1 cellular context compared by ENCODE assay signal in the genomic region with DNA sequence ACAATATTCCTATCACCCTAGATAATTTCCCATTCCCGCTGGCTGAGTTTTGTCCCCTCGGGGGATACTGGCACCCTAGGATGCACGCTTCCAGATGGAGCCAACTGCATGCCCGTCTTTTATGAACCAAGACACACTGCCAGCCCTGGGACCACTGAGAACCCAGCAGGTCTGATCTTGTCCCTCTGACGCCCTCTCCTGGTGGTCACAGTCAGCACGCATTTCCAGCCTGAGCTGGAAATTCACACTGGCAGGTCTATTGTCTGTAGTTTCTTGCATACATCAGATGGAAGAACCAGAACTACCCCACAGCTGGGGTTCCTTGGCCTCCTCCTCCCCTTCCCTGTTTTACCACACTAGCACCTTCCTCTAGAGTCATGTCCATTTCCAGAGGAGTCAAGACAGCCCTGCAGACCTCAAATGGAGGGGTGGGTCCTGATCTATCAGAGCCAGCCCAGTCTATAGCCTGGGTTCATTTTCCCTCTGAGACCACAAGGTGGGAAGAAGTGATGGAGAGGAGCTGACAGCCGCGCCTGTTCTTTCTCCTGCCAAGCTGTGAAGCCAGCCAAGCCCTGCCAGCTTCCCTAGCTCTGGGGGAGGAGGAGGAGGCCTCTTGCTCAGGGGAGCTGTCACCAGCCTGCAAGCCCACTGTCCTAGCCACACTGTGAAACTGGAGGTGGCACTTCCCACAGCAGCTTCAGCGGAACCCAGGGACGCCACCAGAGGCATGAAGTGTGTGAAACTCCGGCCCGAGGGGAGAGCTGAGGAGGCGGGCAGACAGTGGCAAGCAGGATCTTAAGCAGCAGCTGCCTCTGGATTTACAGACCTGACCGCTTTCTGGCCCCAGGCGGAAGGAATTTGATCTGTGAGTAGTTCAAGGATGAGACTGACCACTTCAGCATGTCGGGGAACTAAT.
TF ChIP-seq lines count a peak whose summit lies in the region.

No MANE protein-coding gene starts in this region.

TF ChIP-seq in HepG2, 621 proteins besides CTCF, POLR2A, EP300 and RAD21 (continued from another document and continues in another):
- TF ChIP-seq, protein P1, sequence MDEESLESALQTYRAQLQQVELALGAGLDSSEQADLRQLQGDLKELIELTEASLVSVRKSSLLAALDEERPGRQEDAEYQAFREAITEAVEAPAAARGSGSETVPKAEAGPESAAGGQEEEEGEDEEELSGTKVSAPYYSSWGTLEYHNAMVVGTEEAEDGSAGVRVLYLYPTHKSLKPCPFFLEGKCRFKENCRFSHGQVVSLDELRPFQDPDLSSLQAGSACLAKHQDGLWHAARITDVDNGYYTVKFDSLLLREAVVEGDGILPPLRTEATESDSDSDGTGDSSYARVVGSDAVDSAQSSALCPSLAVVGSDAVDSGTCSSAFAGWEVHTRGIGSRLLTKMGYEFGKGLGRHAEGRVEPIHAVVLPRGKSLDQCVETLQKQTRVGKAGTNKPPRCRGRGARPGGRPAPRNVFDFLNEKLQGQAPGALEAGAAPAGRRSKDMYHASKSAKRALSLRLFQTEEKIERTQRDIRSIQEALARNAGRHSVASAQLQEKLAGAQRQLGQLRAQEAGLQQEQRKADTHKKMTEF (CRISPR knock-in tag; IDR thresholded peaks at IDR 0.05) = peak; percentile 35; the same call in 1 of the 2 replicates
- no peak for TF ChIP-seq ELF4 (CRISPR knock-in tag; IDR thresholded peaks at IDR 0.05; ENCODE audit: borderline replicate concordance)
- TF ChIP-seq, protein P2, sequence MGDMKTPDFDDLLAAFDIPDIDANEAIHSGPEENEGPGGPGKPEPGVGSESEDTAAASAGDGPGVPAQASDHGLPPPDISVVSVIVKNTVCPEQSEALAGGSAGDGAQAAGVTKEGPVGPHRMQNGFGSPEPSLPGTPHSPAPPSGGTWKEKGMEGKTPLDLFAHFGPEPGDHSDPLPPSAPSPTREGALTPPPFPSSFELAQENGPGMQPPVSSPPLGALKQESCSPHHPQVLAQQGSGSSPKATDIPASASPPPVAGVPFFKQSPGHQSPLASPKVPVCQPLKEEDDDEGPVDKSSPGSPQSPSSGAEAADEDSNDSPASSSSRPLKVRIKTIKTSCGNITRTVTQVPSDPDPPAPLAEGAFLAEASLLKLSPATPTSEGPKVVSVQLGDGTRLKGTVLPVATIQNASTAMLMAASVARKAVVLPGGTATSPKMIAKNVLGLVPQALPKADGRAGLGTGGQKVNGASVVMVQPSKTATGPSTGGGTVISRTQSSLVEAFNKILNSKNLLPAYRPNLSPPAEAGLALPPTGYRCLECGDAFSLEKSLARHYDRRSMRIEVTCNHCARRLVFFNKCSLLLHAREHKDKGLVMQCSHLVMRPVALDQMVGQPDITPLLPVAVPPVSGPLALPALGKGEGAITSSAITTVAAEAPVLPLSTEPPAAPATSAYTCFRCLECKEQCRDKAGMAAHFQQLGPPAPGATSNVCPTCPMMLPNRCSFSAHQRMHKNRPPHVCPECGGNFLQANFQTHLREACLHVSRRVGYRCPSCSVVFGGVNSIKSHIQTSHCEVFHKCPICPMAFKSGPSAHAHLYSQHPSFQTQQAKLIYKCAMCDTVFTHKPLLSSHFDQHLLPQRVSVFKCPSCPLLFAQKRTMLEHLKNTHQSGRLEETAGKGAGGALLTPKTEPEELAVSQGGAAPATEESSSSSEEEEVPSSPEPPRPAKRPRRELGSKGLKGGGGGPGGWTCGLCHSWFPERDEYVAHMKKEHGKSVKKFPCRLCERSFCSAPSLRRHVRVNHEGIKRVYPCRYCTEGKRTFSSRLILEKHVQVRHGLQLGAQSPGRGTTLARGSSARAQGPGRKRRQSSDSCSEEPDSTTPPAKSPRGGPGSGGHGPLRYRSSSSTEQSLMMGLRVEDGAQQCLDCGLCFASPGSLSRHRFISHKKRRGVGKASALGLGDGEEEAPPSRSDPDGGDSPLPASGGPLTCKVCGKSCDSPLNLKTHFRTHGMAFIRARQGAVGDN (CRISPR knock-in tag; IDR thresholded peaks at IDR 0.05) = peak; percentile 43; the same call in 1 of the 2 replicates
- TF ChIP-seq MZF1 (CRISPR knock-in tag; IDR thresholded peaks at IDR 0.05; ENCODE audit: borderline replicate concordance) = 0 out of 2 replicates have a peak, but pooled peaks have one; percentile 61
- TF ChIP-seq ZSCAN31 (CRISPR knock-in tag; IDR thresholded peaks at IDR 0.05; ENCODE audit: low read depth) = 0 out of 2 replicates have a peak, but pooled peaks have one; percentile 33
- TF ChIP-seq TEAD3 (CRISPR knock-in tag; optimal IDR thresholded peaks at IDR 0.05; ENCODE audit: borderline replicate concordance) = peak; percentile 22
- peak; percentile 58; the same call in 1 of the 2 replicates for TF ChIP-seq ZNF501 (CRISPR knock-in tag; IDR thresholded peaks at IDR 0.05)
- TF ChIP-seq ZNF451 (CRISPR knock-in tag; IDR thresholded peaks at IDR 0.05) = 0 out of 2 replicates have a peak, but pooled peaks have one; percentile 34
- 0 out of 2 replicates have a peak, but pooled peaks have one; percentile 49 for TF ChIP-seq MIER3 (CRISPR knock-in tag; IDR thresholded peaks at IDR 0.05; ENCODE audit: borderline replicate concordance)
- TF ChIP-seq XRCC5 (optimal IDR thresholded peaks at IDR 0.05; ENCODE audit: low read length) = peak; percentile 59
- TF ChIP-seq KMT2B (CRISPR knock-in tag; IDR thresholded peaks at IDR 0.05) = 0 out of 2 replicates have a peak, but pooled peaks have one; percentile 38
- TF ChIP-seq, protein P3, sequence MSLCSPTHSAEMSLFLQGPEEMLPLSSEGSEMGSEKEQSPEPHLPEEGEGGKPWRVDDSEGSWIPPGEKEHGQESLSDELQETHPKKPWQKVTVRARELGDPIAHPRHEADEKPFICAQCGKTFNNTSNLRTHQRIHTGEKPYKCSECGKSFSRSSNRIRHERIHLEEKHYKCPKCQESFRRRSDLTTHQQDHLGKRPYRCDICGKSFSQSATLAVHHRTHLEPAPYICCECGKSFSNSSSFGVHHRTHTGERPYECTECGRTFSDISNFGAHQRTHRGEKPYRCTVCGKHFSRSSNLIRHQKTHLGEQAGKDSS (CRISPR knock-in tag; IDR thresholded peaks at IDR 0.05; ENCODE audit: borderline replicate concordance, low read depth) = peak; percentile 27; the same call in 1 of the 2 replicates
- TF ChIP-seq, protein P4, sequence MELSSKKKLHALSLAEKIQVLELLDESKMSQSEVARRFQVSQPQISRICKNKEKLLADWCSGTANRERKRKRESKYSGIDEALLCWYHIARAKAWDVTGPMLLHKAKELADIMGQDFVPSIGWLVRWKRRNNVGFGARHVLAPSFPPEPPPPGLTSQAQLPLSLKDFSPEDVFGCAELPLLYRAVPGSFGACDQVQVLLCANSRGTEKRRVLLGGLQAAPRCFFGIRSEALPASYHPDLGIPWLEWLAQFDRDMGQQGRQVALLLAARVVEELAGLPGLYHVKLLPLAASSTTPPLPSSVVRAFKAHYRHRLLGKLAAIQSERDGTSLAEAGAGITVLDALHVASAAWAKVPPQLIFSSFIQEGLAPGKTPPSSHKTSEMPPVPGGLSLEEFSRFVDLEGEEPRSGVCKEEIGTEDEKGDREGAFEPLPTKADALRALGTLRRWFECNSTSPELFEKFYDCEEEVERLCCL (CRISPR knock-in tag; IDR thresholded peaks at IDR 0.05; ENCODE audit: borderline replicate concordance) = 0 out of 2 replicates have a peak, but pooled peaks have one; percentile 35
- TF ChIP-seq ZNF567 (CRISPR knock-in tag; IDR thresholded peaks at IDR 0.05; ENCODE audit: borderline replicate concordance) = no peak; the same call in 1 of the 2 replicates
- TF ChIP-seq JUNB (CRISPR knock-in tag; IDR thresholded peaks at IDR 0.05; ENCODE audit: borderline replicate concordance) = no peak
- peak; percentile 79 for TF ChIP-seq SALL1 (CRISPR knock-in tag; IDR thresholded peaks at IDR 0.05)
- no peak for TF ChIP-seq ZNF335 (CRISPR knock-in tag; IDR thresholded peaks at IDR 0.05)
- 0 out of 2 replicates have a peak, but pooled peaks have one; percentile 40 for TF ChIP-seq ZNF124 (CRISPR knock-in tag; IDR thresholded peaks at IDR 0.05)
- TF ChIP-seq, protein P5, sequence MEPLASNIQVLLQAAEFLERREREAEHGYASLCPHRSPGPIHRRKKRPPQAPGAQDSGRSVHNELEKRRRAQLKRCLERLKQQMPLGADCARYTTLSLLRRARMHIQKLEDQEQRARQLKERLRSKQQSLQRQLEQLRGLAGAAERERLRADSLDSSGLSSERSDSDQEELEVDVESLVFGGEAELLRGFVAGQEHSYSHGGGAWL (CRISPR knock-in tag; IDR thresholded peaks at IDR 0.05) = no peak
- TF ChIP-seq, protein P6, sequence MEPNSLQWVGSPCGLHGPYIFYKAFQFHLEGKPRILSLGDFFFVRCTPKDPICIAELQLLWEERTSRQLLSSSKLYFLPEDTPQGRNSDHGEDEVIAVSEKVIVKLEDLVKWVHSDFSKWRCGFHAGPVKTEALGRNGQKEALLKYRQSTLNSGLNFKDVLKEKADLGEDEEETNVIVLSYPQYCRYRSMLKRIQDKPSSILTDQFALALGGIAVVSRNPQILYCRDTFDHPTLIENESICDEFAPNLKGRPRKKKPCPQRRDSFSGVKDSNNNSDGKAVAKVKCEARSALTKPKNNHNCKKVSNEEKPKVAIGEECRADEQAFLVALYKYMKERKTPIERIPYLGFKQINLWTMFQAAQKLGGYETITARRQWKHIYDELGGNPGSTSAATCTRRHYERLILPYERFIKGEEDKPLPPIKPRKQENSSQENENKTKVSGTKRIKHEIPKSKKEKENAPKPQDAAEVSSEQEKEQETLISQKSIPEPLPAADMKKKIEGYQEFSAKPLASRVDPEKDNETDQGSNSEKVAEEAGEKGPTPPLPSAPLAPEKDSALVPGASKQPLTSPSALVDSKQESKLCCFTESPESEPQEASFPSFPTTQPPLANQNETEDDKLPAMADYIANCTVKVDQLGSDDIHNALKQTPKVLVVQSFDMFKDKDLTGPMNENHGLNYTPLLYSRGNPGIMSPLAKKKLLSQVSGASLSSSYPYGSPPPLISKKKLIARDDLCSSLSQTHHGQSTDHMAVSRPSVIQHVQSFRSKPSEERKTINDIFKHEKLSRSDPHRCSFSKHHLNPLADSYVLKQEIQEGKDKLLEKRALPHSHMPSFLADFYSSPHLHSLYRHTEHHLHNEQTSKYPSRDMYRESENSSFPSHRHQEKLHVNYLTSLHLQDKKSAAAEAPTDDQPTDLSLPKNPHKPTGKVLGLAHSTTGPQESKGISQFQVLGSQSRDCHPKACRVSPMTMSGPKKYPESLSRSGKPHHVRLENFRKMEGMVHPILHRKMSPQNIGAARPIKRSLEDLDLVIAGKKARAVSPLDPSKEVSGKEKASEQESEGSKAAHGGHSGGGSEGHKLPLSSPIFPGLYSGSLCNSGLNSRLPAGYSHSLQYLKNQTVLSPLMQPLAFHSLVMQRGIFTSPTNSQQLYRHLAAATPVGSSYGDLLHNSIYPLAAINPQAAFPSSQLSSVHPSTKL (CRISPR knock-in tag; IDR thresholded peaks at IDR 0.05) = 0 out of 2 replicates have a peak, but pooled peaks have one; percentile 20
- peak; percentile 22; the same call in 1 of the 2 replicates for TF ChIP-seq ZNF709 (CRISPR knock-in tag; IDR thresholded peaks at IDR 0.05)
- TF ChIP-seq, protein P7, sequence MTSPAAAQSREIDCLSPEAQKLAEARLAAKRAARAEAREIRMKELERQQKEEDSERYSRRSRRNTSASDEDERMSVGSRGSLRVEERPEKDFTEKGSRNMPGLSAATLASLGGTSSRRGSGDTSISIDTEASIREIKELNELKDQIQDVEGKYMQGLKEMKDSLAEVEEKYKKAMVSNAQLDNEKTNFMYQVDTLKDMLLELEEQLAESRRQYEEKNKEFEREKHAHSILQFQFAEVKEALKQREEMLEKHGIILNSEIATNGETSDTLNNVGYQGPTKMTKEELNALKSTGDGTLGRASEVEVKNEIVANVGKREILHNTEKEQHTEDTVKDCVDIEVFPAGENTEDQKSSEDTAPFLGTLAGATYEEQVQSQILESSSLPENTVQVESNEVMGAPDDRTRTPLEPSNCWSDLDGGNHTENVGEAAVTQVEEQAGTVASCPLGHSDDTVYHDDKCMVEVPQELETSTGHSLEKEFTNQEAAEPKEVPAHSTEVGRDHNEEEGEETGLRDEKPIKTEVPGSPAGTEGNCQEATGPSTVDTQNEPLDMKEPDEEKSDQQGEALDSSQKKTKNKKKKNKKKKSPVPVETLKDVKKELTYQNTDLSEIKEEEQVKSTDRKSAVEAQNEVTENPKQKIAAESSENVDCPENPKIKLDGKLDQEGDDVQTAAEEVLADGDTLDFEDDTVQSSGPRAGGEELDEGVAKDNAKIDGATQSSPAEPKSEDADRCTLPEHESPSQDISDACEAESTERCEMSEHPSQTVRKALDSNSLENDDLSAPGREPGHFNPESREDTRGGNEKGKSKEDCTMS (CRISPR knock-in tag; conservative IDR thresholded peaks at IDR 0.05) = no peak
- TF ChIP-seq, protein P8, sequence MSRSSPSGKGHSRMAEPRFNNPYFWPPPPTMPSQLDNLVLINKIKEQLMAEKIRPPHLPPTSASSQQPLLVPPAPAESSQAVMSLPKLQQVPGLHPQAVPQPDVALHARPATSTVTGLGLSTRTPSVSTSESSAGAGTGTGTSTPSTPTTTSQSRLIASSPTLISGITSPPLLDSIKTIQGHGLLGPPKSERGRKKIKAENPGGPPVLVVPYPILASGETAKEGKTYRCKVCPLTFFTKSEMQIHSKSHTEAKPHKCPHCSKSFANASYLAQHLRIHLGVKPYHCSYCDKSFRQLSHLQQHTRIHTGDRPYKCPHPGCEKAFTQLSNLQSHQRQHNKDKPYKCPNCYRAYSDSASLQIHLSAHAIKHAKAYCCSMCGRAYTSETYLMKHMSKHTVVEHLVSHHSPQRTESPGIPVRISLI (CRISPR knock-in tag; IDR thresholded peaks at IDR 0.05; ENCODE audit: borderline replicate concordance) = 0 out of 2 replicates have a peak, but pooled peaks have one; percentile 25
- peak; percentile 45; the same call in 1 of the 2 replicates for TF ChIP-seq SSRP1 (CRISPR knock-in tag; IDR thresholded peaks at IDR 0.05)
- peak; percentile 76 for TF ChIP-seq ZNF883 (CRISPR knock-in tag; IDR thresholded peaks at IDR 0.05; ENCODE audit: not compliant biosample characterization)
- TF ChIP-seq ZSCAN9 (CRISPR knock-in tag; IDR thresholded peaks at IDR 0.05; ENCODE audit: borderline replicate concordance) = no peak
- peak; percentile 72; the same call in 1 of the 2 replicates for TF ChIP-seq KDM2A (CRISPR knock-in tag; IDR thresholded peaks at IDR 0.05; ENCODE audit: borderline replicate concordance, low read depth)
- TF ChIP-seq ZBTB7B (CRISPR knock-in tag; IDR thresholded peaks at IDR 0.05) = no peak
- TF ChIP-seq, protein P9, sequence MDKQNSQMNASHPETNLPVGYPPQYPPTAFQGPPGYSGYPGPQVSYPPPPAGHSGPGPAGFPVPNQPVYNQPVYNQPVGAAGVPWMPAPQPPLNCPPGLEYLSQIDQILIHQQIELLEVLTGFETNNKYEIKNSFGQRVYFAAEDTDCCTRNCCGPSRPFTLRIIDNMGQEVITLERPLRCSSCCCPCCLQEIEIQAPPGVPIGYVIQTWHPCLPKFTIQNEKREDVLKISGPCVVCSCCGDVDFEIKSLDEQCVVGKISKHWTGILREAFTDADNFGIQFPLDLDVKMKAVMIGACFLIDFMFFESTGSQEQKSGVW (CRISPR knock-in tag; IDR thresholded peaks at IDR 0.05; ENCODE audit: borderline replicate concordance) = no peak
- 0 out of 2 replicates have a peak, but pooled peaks have one; percentile 28 for TF ChIP-seq BHLHE40 (IDR thresholded peaks at IDR 0.05; ENCODE audit: low read length)
- peak; percentile 88 for TF ChIP-seq STAG1 (CRISPR knock-in tag; IDR thresholded peaks at IDR 0.05)
- no peak for TF ChIP-seq ZNF234 (CRISPR knock-in tag; conservative IDR thresholded peaks at IDR 0.05)
- TF ChIP-seq HNRNPLL (IDR thresholded peaks at IDR 0.05; ENCODE audit: low read depth, low read length, poor library complexity, severe bottlenecking) = no peak
- TF ChIP-seq IRF2 (CRISPR knock-in tag; IDR thresholded peaks at IDR 0.05) = 0 out of 2 replicates have a peak, but pooled peaks have one; percentile 43
